Comparison of ENCODE assay signal across 8 cellular contexts in genomic region chr6:27864906-27865883, GRCh38. TPM values are rescaled to one million over a fixed set of nuclear protein-coding genes. Genes with fewer than 3 reads are reported as not detected.
DNase-seq lines count a peak whose midpoint lies in the region; ATAC-seq, FAIRE-seq and TF ChIP-seq lines count a peak whose summit lies in the region.

No MANE protein-coding gene starts in this region.

- H3K4me3 ChIP-seq in adrenal gland, result peak overlapping the region; percentile 18 to 78 (median 54)
- H3K4me3 ChIP-seq in heart left ventricle, result peak overlapping the region; percentile 55 to 98 (median 70)

- ATAC-seq in HG02759 (IDR thresholded peaks at IDR 0.05; ENCODE audit: unreplicated experiment) (peak; percentile 57), heart left ventricle (peak; percentile 91 to 94 (median 94))

- intact Hi-C loops in adrenal gland (cut with DNase I) (no loop called here), heart left ventricle (cut with DNase I) (loop anchor here in 1 of 10 donors (2.0 to 10.0 kb wide), 2 partner anchors 26 to 1270 kb away; partner anchors contain the start of gene ABT1), posterior vena cava (cut with DNase I) (no loop called here)

- DNase-seq in GM12891 (ENCODE audit: insufficient read length, low spot score) (peak; percentile 43), NCI-H1105 (lab: John Stamatoyannopoulos, UW) (peak; percentile 93), SKM-1 treated with dmso at 0.1 percent for 144 hours (lab: John Stamatoyannopoulos, UW; ENCODE audit: unreplicated experiment) (peak; percentile 96), adrenal gland (peak; percentile 48 to 80 (median 74)), heart left ventricle (peak; percentile 31 to 72 (median 54)), posterior vena cava (ENCODE audit: low spot score) (peak; percentile 85), T-helper 9 cell (no peak)

- TF ChIP-seq CTCF in adrenal gland (IDR thresholded peaks at IDR 0.05), result no peak
- TF ChIP-seq CTCF in heart left ventricle (IDR thresholded peaks at IDR 0.05), result no peak

- H3K4me1 ChIP-seq in adrenal gland (replicated peaks in 1 of 2) (peaks cover 6 to 24% of the 10 kb centered on the region in 2 donors), heart left ventricle (peaks cover 6 to 41% (median 22%) of the 10 kb centered on the region in 12 donors)

- WGBS in adrenal gland, 4 donors, result 0 to 1% (median 0%) methylated on average over 31 to 58 of the region's 58 CpGs
- WGBS in heart left ventricle, 4 donors, result 0 to 2% (median 1%) methylated on average over 38 to 58 of the region's 58 CpGs

- TF ChIP-seq POLR2A in GM12891 (IDR thresholded peaks at IDR 0.05; ENCODE audit: low read depth, low read length), result peak; percentile 96
- TF ChIP-seq POLR2A in adrenal gland (IDR thresholded peaks at IDR 0.05), result peak; percentile 73 to 79
- peak in 1 of 2 donors; percentile 49 for TF ChIP-seq POLR2A in heart left ventricle (IDR thresholded peaks at IDR 0.05)

- FAIRE-seq in GM12891 (lab: Jason Lieb, UNC), result peak; percentile 90

- H3K9me3 ChIP-seq in adrenal gland (replicated peaks in 1 of 3) (no peaks in the 10 kb centered on the region), heart left ventricle (no peaks in the 10 kb centered on the region)

- H3K27me3 ChIP-seq in adrenal gland, result peaks cover 21% of the 10 kb centered on the region
- H3K27me3 ChIP-seq in heart left ventricle, result peaks cover 0 to 37% (median 18%) of the 10 kb centered on the region in 9 donors

- H3K27ac ChIP-seq in adrenal gland, result peak overlapping the region in 4 of 5 donors; percentile 29 to 74 (median 66)
- peak overlapping the region in 8 of 12 donors; percentile 14 to 85 (median 62) for H3K27ac ChIP-seq in heart left ventricle

- H3K36me3 ChIP-seq in adrenal gland (replicated peaks in 1 of 2) (no peaks in the 10 kb centered on the region), heart left ventricle (no peaks in the 10 kb centered on the region)

TF ChIP-seq in GM12891, 5 proteins besides CTCF, POLR2A, EP300 and RAD21:
- TF ChIP-seq PAX5 (IDR thresholded peaks at IDR 0.05; ENCODE audit: insufficient read depth, low read length, severe bottlenecking), result no peak
- peak; percentile 17; the same call in 1 of the 2 replicates for TF ChIP-seq POU2F2 (IDR thresholded peaks at IDR 0.05; ENCODE audit: low read depth, low read length)
- peak; percentile 86 for TF ChIP-seq SPI1 (IDR thresholded peaks at IDR 0.05; ENCODE audit: low read depth, low read length)
- no peak; the same call in 1 of the 2 replicates for TF ChIP-seq TAF1 (IDR thresholded peaks at IDR 0.05; ENCODE audit: low read depth, low read length)
- TF ChIP-seq POLR2AphosphoS5 (IDR thresholded peaks at IDR 0.05; ENCODE audit: low read depth, low read length), result peak; percentile 96

RNA-seq across cellular contexts. Expression of gene OR2B2, which starts 47.0 kb away (rescaled TPM):
- not detected for polyA plus RNA-seq in GM12891 (2012; ENCODE audit: low read depth, missing spikeins)
- total RNA-seq in adrenal gland (not detected), heart left ventricle (not detected), posterior vena cava (not detected)
- polyA plus RNA-seq in adrenal gland (not detected), heart left ventricle (not detected)
